Comparison of ENCODE assay signal across 1 cellular context in the genomic region with DNA sequence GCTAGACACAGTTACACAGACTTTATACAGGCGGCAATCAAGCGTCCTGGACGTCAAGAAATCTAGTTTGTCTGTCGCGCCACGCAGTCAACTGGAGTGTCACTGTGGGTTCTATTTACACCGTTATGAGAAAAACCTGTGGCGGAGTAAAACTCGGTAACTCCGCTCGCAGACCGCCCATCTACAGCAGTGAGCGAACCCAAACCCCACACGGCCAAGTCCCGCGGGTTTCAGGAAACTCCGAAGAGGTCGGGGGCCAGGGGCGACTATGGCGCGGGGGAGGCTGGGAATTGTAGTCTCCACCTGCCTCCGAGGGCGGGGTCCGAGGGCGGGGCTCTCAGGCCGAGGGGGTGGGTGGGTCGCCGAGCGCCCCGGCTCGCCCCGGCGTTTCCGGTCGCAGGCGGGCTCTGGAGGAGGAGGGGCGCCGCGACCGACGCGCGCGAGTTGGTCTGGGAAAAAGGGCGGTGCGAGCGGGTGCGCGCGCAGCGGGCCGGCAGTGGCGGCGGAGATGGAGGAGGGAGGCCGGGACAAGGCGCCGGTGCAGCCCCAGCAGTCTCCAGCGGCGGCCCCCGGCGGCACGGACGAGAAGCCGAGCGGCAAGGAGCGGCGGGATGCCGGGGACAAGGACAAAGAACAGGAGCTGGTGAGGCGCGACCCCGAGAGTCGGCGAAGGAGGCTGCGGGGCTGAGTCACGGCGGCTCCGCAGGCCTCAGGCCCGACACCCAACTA.
TF ChIP-seq lines count a peak whose summit lies in the region.

TSS of gene PSMD2 (plus strand) at position 483 of the 729 bp plus-strand sequence. CDS start at position 509, 26 bp downstream.

TF ChIP-seq in HepG2, 621 proteins besides CTCF, POLR2A, EP300 and RAD21 (continued from another document and continues in another):
- TF ChIP-seq, protein P1, sequence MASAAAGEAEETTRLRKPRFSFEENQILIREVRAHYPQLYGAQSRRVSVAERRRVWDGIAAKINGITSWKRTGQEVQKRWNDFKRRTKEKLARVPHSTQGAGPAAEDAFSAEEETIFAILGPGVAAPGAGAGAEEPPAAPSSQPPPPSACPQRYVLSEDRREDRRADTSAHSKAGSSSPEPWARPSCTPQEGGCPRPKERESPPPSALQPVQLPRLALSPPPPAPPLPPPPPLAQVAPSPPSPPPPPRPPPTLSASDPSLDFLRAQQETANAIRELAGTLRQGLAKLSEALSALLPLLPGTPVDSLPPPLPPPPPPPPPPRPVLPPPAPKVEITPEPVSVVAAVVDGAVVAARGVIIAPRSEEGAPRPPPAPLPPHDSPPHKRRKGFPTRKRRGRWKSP (CRISPR knock-in tag; IDR thresholded peaks at IDR 0.05), result 0 out of 2 replicates have a peak, but pooled peaks have one; percentile 33
- TF ChIP-seq ZNF281 (CRISPR knock-in tag; IDR thresholded peaks at IDR 0.05; ENCODE audit: borderline replicate concordance), result peak; percentile 63; the same call in 1 of the 2 replicates
- TF ChIP-seq PAX8 (CRISPR knock-in tag; IDR thresholded peaks at IDR 0.05; ENCODE audit: borderline replicate concordance), result no peak
- TF ChIP-seq TEAD2 (CRISPR knock-in tag; IDR thresholded peaks at IDR 0.05), result no peak
- TF ChIP-seq ZNF3 (CRISPR knock-in tag; IDR thresholded peaks at IDR 0.05), result no peak
- no peak for TF ChIP-seq ZNF703 (CRISPR knock-in tag; IDR thresholded peaks at IDR 0.05; ENCODE audit: borderline replicate concordance)
- TF ChIP-seq NFE2L1 (CRISPR knock-in tag; IDR thresholded peaks at IDR 0.05; ENCODE audit: borderline replicate concordance), result peak; percentile 85; the same call in 1 of the 2 replicates
- TF ChIP-seq, protein P2, sequence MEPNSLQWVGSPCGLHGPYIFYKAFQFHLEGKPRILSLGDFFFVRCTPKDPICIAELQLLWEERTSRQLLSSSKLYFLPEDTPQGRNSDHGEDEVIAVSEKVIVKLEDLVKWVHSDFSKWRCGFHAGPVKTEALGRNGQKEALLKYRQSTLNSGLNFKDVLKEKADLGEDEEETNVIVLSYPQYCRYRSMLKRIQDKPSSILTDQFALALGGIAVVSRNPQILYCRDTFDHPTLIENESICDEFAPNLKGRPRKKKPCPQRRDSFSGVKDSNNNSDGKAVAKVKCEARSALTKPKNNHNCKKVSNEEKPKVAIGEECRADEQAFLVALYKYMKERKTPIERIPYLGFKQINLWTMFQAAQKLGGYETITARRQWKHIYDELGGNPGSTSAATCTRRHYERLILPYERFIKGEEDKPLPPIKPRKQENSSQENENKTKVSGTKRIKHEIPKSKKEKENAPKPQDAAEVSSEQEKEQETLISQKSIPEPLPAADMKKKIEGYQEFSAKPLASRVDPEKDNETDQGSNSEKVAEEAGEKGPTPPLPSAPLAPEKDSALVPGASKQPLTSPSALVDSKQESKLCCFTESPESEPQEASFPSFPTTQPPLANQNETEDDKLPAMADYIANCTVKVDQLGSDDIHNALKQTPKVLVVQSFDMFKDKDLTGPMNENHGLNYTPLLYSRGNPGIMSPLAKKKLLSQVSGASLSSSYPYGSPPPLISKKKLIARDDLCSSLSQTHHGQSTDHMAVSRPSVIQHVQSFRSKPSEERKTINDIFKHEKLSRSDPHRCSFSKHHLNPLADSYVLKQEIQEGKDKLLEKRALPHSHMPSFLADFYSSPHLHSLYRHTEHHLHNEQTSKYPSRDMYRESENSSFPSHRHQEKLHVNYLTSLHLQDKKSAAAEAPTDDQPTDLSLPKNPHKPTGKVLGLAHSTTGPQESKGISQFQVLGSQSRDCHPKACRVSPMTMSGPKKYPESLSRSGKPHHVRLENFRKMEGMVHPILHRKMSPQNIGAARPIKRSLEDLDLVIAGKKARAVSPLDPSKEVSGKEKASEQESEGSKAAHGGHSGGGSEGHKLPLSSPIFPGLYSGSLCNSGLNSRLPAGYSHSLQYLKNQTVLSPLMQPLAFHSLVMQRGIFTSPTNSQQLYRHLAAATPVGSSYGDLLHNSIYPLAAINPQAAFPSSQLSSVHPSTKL (CRISPR knock-in tag; IDR thresholded peaks at IDR 0.05), result no peak
- no peak for TF ChIP-seq AGO1 (IDR thresholded peaks at IDR 0.05; ENCODE audit: low read depth, low read length, poor library complexity, severe bottlenecking)
- no peak; the same call in 1 of the 2 replicates for TF ChIP-seq ZNF232 (CRISPR knock-in tag; IDR thresholded peaks at IDR 0.05; ENCODE audit: borderline replicate concordance)
- TF ChIP-seq ZNF691 (CRISPR knock-in tag; IDR thresholded peaks at IDR 0.05; ENCODE audit: borderline replicate concordance, low read depth), result no peak
- no peak for TF ChIP-seq MEF2D (CRISPR knock-in tag; IDR thresholded peaks at IDR 0.05)
- no peak for TF ChIP-seq NFKBIZ (CRISPR knock-in tag; IDR thresholded peaks at IDR 0.05)
- no peak for TF ChIP-seq ZNF619 (CRISPR knock-in tag; IDR thresholded peaks at IDR 0.05)
- no peak for TF ChIP-seq ZNF296 (CRISPR knock-in tag; conservative IDR thresholded peaks at IDR 0.05)
- TF ChIP-seq ZNF781 (CRISPR knock-in tag; IDR thresholded peaks at IDR 0.05; ENCODE audit: borderline replicate concordance, not compliant biosample characterization), result no peak
- TF ChIP-seq ZNF770 (CRISPR knock-in tag; IDR thresholded peaks at IDR 0.05), result peak; percentile 71; the same call in 1 of the 2 replicates
- TF ChIP-seq, protein P3, sequence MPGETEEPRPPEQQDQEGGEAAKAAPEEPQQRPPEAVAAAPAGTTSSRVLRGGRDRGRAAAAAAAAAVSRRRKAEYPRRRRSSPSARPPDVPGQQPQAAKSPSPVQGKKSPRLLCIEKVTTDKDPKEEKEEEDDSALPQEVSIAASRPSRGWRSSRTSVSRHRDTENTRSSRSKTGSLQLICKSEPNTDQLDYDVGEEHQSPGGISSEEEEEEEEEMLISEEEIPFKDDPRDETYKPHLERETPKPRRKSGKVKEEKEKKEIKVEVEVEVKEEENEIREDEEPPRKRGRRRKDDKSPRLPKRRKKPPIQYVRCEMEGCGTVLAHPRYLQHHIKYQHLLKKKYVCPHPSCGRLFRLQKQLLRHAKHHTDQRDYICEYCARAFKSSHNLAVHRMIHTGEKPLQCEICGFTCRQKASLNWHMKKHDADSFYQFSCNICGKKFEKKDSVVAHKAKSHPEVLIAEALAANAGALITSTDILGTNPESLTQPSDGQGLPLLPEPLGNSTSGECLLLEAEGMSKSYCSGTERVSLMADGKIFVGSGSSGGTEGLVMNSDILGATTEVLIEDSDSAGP (CRISPR knock-in tag; IDR thresholded peaks at IDR 0.05; ENCODE audit: borderline replicate concordance), result peak; percentile 78
- TF ChIP-seq SNAPC5 (CRISPR knock-in tag; IDR thresholded peaks at IDR 0.05; ENCODE audit: borderline replicate concordance), result peak; percentile 63; the same call in 1 of the 2 replicates
- TF ChIP-seq YEATS2 (CRISPR knock-in tag; IDR thresholded peaks at IDR 0.05; ENCODE audit: borderline replicate concordance), result peak; percentile 59; the same call in 1 of the 2 replicates
- TF ChIP-seq RFXANK (CRISPR knock-in tag; IDR thresholded peaks at IDR 0.05), result no peak
- TF ChIP-seq NFE2 (CRISPR knock-in tag; IDR thresholded peaks at IDR 0.05), result no peak
- no peak for TF ChIP-seq ZSCAN22 (CRISPR knock-in tag; IDR thresholded peaks at IDR 0.05)
- peak; percentile 42; the same call in 1 of the 2 replicates for TF ChIP-seq ZNF274 (CRISPR knock-in tag; IDR thresholded peaks at IDR 0.05)
- TF ChIP-seq, protein P4, sequence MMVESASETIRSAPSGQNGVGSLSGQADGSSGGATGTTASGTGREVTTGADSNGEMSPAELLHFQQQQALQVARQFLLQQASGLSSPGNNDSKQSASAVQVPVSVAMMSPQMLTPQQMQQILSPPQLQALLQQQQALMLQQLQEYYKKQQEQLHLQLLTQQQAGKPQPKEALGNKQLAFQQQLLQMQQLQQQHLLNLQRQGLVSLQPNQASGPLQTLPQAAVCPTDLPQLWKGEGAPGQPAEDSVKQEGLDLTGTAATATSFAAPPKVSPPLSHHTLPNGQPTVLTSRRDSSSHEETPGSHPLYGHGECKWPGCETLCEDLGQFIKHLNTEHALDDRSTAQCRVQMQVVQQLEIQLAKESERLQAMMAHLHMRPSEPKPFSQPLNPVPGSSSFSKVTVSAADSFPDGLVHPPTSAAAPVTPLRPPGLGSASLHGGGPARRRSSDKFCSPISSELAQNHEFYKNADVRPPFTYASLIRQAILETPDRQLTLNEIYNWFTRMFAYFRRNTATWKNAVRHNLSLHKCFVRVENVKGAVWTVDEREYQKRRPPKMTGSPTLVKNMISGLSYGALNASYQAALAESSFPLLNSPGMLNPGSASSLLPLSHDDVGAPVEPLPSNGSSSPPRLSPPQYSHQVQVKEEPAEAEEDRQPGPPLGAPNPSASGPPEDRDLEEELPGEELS (CRISPR knock-in tag; IDR thresholded peaks at IDR 0.05), result no peak
- TF ChIP-seq ZNF335 (CRISPR knock-in tag; IDR thresholded peaks at IDR 0.05), result peak; percentile 29; the same call in 1 of the 2 replicates
- no peak for TF ChIP-seq ZNF564 (CRISPR knock-in tag; IDR thresholded peaks at IDR 0.05)
- no peak for TF ChIP-seq ZNF431 (CRISPR knock-in tag; IDR thresholded peaks at IDR 0.05; ENCODE audit: borderline replicate concordance, low read depth)
- TF ChIP-seq TBX3 (IDR thresholded peaks at IDR 0.05; ENCODE audit: borderline replicate concordance), result no peak
- TF ChIP-seq TEAD3 (CRISPR knock-in tag; optimal IDR thresholded peaks at IDR 0.05; ENCODE audit: borderline replicate concordance), result peak; percentile 27
- TF ChIP-seq CBX1 (IDR thresholded peaks at IDR 0.05; ENCODE audit: low read depth), result no peak
- no peak for TF ChIP-seq ZNF598 (CRISPR knock-in tag; IDR thresholded peaks at IDR 0.05; ENCODE audit: borderline replicate concordance)
- TF ChIP-seq GTF3A (CRISPR knock-in tag; conservative IDR thresholded peaks at IDR 0.05), result no peak
- TF ChIP-seq HOXA3 (CRISPR knock-in tag; IDR thresholded peaks at IDR 0.05), result peak; percentile 47; the same call in 1 of the 2 replicates
- TF ChIP-seq HCFC1 (IDR thresholded peaks at IDR 0.05; ENCODE audit: low read depth, low read length), result peak; percentile 86
- TF ChIP-seq, protein P5, sequence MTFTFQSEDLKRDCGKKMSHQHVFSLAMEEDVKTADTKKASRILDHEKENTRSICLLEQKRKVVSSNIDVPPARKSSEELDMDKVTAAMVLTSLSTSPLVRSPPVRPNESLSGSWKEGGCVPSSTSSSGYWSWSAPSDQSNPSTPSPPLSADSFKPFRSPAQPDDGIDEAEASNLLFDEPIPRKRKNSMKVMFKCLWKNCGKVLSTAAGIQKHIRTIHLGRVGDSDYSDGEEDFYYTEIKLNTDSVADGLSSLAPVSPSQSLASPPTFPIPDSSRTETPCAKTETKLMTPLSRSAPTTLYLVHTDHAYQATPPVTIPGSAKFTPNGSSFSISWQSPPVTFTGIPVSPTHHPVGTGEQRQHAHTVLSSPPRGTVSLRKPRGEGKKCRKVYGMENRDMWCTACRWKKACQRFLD (CRISPR knock-in tag; IDR thresholded peaks at IDR 0.05; ENCODE audit: borderline replicate concordance), result no peak
- TF ChIP-seq REL (CRISPR knock-in tag; conservative IDR thresholded peaks at IDR 0.05), result no peak
- TF ChIP-seq KLF12 (CRISPR knock-in tag; IDR thresholded peaks at IDR 0.05; ENCODE audit: borderline replicate concordance), result no peak
- TF ChIP-seq ZNF749 (CRISPR knock-in tag; IDR thresholded peaks at IDR 0.05; ENCODE audit: borderline replicate concordance), result 0 out of 2 replicates have a peak, but pooled peaks have one; percentile 25
- no peak for TF ChIP-seq RNF2 (conservative IDR thresholded peaks at IDR 0.05; ENCODE audit: low read depth)
- TF ChIP-seq SMAD1 (CRISPR knock-in tag; IDR thresholded peaks at IDR 0.05; ENCODE audit: borderline replicate concordance, low read depth), result no peak
